ENCODE assay signal across 8 cellular contexts in genomic region chr12:12736759-12737676, GRCh38. TPM values are rescaled to one million over a fixed set of nuclear protein-coding genes. Genes with fewer than 3 reads are reported as not detected.
DNase-seq lines count a peak whose midpoint lies in the region; ATAC-seq, FAIRE-seq and TF ChIP-seq lines count a peak whose summit lies in the region.

No MANE protein-coding gene starts in this region.

- H3K4me3 ChIP-seq in breast epithelium, result no peak overlapping the region

- no peaks in the 10 kb centered on the region for H3K27me3 ChIP-seq in breast epithelium

- ATAC-seq in GM19395 (IDR thresholded peaks at IDR 0.05; ENCODE audit: unreplicated experiment), result peak; percentile 89
- ATAC-seq in HG03457 (IDR thresholded peaks at IDR 0.05; ENCODE audit: unreplicated experiment), result peak; percentile 55
- peak; percentile 80 for ATAC-seq in SK-N-SH treated with all-trans-retinoic acid at 6 μM for 48 hours
- peak; percentile 88 for ATAC-seq in stimulated activated naive CD8-positive, alpha-beta T cell treated with anti-CD3 and anti-CD28 coated beads, Interleukin-15, Interleukin-2, amounts not matched to agents 100 U/mL and 50 U/mL, for 24 hours

- no peaks in the 10 kb centered on the region for H3K4me1 ChIP-seq in breast epithelium

- no peak for FAIRE-seq in HTR-8/SVneo (lab: Jason Lieb, UNC)

- TF ChIP-seq POLR2A in breast epithelium (IDR thresholded peaks at IDR 0.05), result no peak

- TF ChIP-seq CTCF in breast epithelium (IDR thresholded peaks at IDR 0.05), result peak in 2 of 3 donors; percentile 16 to 41

- H3K27ac ChIP-seq in breast epithelium, result peak overlapping the region; percentile 5 to 59

- H3K36me3 ChIP-seq in breast epithelium, result no peaks in the 10 kb centered on the region

- no peaks in the 10 kb centered on the region for H3K9me3 ChIP-seq in breast epithelium

- intact Hi-C loops in breast epithelium (cut with DNase I; ENCODE audit: low total_unique reads), result no loop called here

- DNase-seq in DMS114 treated with DMSO at 0.1 percent for 48 hours (lab: John Stamatoyannopoulos, UW; ENCODE audit: unreplicated experiment) (peak; percentile 73), breast epithelium (ENCODE audit: low spot score in 2 of 2) (no peak), kidney glomerular epithelial cell (lab: John Stamatoyannopoulos, UW) (peak; percentile 73), HTR-8/SVneo (ENCODE audit: insufficient read length, low spot score) (no peak)
- DNase-seq in stimulated activated naive CD8-positive, alpha-beta T cell treated with anti-CD3 and anti-CD28 coated beads, Interleukin-15, Interleukin-2, amounts not matched to agents 100 U/mL and 50 U/mL, for 24 hours, result peak; percentile 26

TF ChIP-seq in SK-N-SH treated with all-trans-retinoic acid at 6 μM for 48 hours, 23 proteins besides CTCF, POLR2A, EP300 and RAD21:
- 0 out of 2 replicates have a peak, but pooled peaks have one; percentile 50 for TF ChIP-seq ZNF70 (CRISPR knock-in tag; IDR thresholded peaks at IDR 0.05)
- no peak for TF ChIP-seq BACH2 (CRISPR knock-in tag; IDR thresholded peaks at IDR 0.05; ENCODE audit: borderline replicate concordance)

RNA-seq across cellular contexts. Expression of gene CDKN1B, which starts 19.9 kb away (rescaled TPM):
- total RNA-seq in breast epithelium, result 100 to 1,000 TPM in 1 of 3 donors, 10 to 100 TPM in 2; 45.0 to 113 (median 100.0) TPM

RNA-seq across cellular contexts. Expression of gene GPR19, which starts 41.0 kb away (rescaled TPM):
- under 1 TPM in 2 of 3 donors, not detected in 1; 0.33 to 0.59 TPM for total RNA-seq in breast epithelium

RNA-seq across cellular contexts. Expression of gene APOLD1, which starts 48.4 kb away (rescaled TPM):
- total RNA-seq in breast epithelium, result 100 to 1,000 TPM in 1 of 3 donors, 10 to 100 TPM in 2; 26.7 to 236 (median 41.4) TPM

Comparison
In these comparisons a context has a peak if more than half of its experiments do, and no peak if none do; other contexts are left out.
1. DNase-seq: peak in DMS114 treated with DMSO at 0.1 percent for 48 hours (single experiment), kidney glomerular epithelial cell (single experiment) and stimulated activated naive CD8-positive, alpha-beta T cell treated with anti-CD3 and anti-CD28 coated beads, Interleukin-15, Interleukin-2, amounts not matched to agents 100 U/mL and 50 U/mL, for 24 hours (single experiment); none in breast epithelium (0 of 2) and HTR-8/SVneo (single experiment).
2. Peak in every context shown above with its lines, with median percentiles within 50 percentile points of each other: ATAC-seq.